ENCODE assay signal across 8 cellular contexts in genomic region chr18:45874501-45875184, GRCh38. TPM values are rescaled to one million over a fixed set of nuclear protein-coding genes. Genes with fewer than 3 reads are reported as not detected.
DNase-seq lines count a peak whose midpoint lies in the region; ATAC-seq and TF ChIP-seq lines count a peak whose summit lies in the region.

No MANE protein-coding gene starts in this region.

- intact Hi-C loops in natural killer cell (cut with micrococcal nuclease), result loop anchor here (1.0 to 5.0 kb wide), 4 partner anchors 64 to 252 kb away; no protein-coding TSS in a partner anchor
- intact Hi-C loops in left lung (cut with DNase I), result no loop called here

- H3K9me3 ChIP-seq in left lung, result no peaks in the 10 kb centered on the region

- no peaks in the 10 kb centered on the region for H3K4me1 ChIP-seq in left lung

- no peaks in the 10 kb centered on the region for H3K9me3 Mint-ChIP-seq in natural killer cell

- H3K36me3 Mint-ChIP-seq in natural killer cell, result peaks cover 36% of the 10 kb centered on the region

- H3K4me1 Mint-ChIP-seq in natural killer cell, result peaks cover 32 to 38% of the 10 kb centered on the region in 2 donors

- no peak overlapping the region for H3K4me3 ChIP-seq in left lung

- ATAC-seq in GM18868 (IDR thresholded peaks at IDR 0.05; ENCODE audit: unreplicated experiment) (peak; percentile 94), HG03039 (IDR thresholded peaks at IDR 0.05; ENCODE audit: unreplicated experiment) (peak; percentile 89), natural killer cell (peak; percentile 81 to 87 (median 82)), left lung (no peak)

- H3K27me3 ChIP-seq in left lung, result no peaks in the 10 kb centered on the region

- no peak overlapping the region for H3K27ac ChIP-seq in left lung

- peak overlapping the region; percentile 61 for H3K4me3 Mint-ChIP-seq in natural killer cell

- no peaks in the 10 kb centered on the region for H3K27me3 Mint-ChIP-seq in natural killer cell (ENCODE audit: low read depth in 2 of 2)

- DNase-seq in activated CD4-positive, alpha-beta T cell treated with anti-CD3 and anti-CD28 coated beads for 4 hours, result peak; percentile 47 to 50
- peak; percentile 48 for DNase-seq in natural killer cell
- DNase-seq in DMS153 treated with DMSO at 0.1 percent for 48 hours (lab: John Stamatoyannopoulos, UW; ENCODE audit: unreplicated experiment), result no peak
- DNase-seq in left lung, result no peak
- no peak for DNase-seq in SIG-M5 (lab: John Stamatoyannopoulos, UW)
- no peak for DNase-seq in T1000 (lab: John Stamatoyannopoulos, UW)

- peaks cover 0 to 91% of the 10 kb centered on the region in 2 donors for H3K36me3 ChIP-seq in left lung

- TF ChIP-seq CTCF in natural killer cell (IDR thresholded peaks at IDR 0.05) (no peak), left lung (IDR thresholded peaks at IDR 0.05) (no peak)

- peak overlapping the region; percentile 84 to 86 for H3K27ac Mint-ChIP-seq in natural killer cell

RNA-seq across cellular contexts. Expression of gene SIGLEC15, which starts 49.2 kb away (rescaled TPM):
- total RNA-seq in natural killer cell, result not detected
- total RNA-seq in left lung, result under 1 TPM; 0.35 to 0.47 TPM

Comparison
In these comparisons a context has a peak if more than half of its experiments do, and no peak if none do; other contexts are left out.
1. DNase-seq: peak in activated CD4-positive, alpha-beta T cell treated with anti-CD3 and anti-CD28 coated beads for 4 hours (2 of 2) and natural killer cell (single experiment); none in DMS153 treated with DMSO at 0.1 percent for 48 hours (single experiment), left lung (0 of 2), SIG-M5 (single experiment) and T1000 (single experiment).